Comparison of ENCODE assay signal across 22 cellular contexts in the genomic region with DNA sequence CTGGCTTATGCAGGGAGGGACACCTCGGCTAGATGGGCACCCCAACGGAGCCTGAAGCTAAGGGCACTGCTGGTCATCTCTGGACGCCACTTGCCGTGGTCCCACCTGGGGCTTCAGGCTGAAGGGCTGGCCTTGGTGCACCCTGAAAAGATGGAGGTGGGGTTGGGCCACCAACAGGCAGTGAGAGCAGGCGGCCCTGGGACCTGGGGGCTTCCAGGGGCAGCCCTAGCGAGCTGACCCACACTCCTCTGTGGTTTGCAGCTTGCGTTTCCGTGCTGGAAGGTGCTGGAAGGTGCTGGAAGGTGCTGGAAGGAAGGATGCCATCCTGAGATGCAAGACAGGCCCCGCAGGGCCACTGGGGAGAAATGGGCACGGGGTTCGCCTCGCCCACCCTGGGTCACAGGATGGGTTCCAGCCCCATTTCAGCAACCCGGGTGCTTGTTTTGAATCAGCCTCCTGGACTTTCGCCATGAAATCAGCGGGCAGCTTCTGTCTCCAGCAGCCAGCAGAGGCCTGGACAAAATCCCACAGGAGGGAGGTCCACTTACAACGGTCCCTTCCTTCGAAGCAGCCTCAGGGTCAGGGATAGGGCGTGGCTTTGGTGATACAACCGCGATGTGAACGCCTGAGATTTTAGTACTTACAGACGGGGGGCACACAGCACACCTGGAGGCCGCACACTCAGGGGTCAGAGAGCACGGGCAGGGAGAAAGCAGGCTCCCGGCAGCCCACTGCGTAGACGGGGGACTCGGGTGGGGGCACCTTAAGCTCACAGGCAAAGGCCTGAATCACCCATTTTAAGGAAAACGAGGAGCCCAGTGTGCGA.
"Had no signal": no experiment of that assay in that cellular context is flagged by ENCODE, and none has a peak within 500 bp of the region (broad histone marks: within the 10 kb centered on the region; RNA-seq: fewer than 3 reads in every experiment).

No MANE protein-coding gene starts in this region.

- DNase-seq: activated CD4-positive, alpha-beta T cell treated with anti-CD3 and anti-CD28 coated beads, Interleukin-2, amount 50 U/mL, for 4 hours; activated effector memory CD4-positive, alpha-beta T cell treated with Interleukin-2 at 50 U/mL for 16 hours; activated naive CD4-positive, alpha-beta T cell treated with anti-CD3 and anti-CD28 coated beads, Interleukin-2, amount 10 ng/mL, durations not matched to agents 7 days and 5 days; activated naive CD8-positive, alpha-beta T cell treated with anti-CD3 and anti-CD28 coated beads, Interleukin-2, amount 50 U/mL, for 24 hours; activated T-cell treated with anti-CD3 and anti-CD28 coated beads, Interleukin-2, amount 50 U/mL, for 1 hour; anterior cingulate cortex; cerebellar nuclear complex; effector memory CD4-positive, alpha-beta T cell; esophagus squamous epithelium; heart right ventricle; immature natural killer cell; mucosa of descending colon; naive B cell; stimulated activated CD4-positive, alpha-beta T cell treated with anti-CD3 and anti-CD28 coated beads, Interleukin-4, amount 100 ng/mL, for 24 hours had no signal

- H3K9ac ChIP-seq: neural progenitor cell had no signal

- H3K9me3 ChIP-seq: esophagus squamous epithelium, heart right ventricle, mucosa of descending colon, pancreas had no signal

- H3K4me2 ChIP-seq: neural progenitor cell, smooth muscle cell had no signal

- H3K4me1 ChIP-seq: esophagus squamous epithelium, heart right ventricle, neural progenitor cell, pancreas had no signal

- H3K4me1 Mint-ChIP-seq: activated naive CD4-positive, alpha-beta T cell treated with anti-CD3 and anti-CD28 coated beads, Interleukin-2, amount 10 ng/mL, durations not matched to agents 7 days and 5 days; activated naive CD8-positive, alpha-beta T cell treated with anti-CD3 and anti-CD28 coated beads, Interleukin-2, amount 50 U/mL, for 24 hours; immature natural killer cell; naive B cell; stimulated activated effector memory CD8-positive, alpha-beta T cell treated with anti-CD3 and anti-CD28 coated beads, Interleukin-12 subunit alpha, Interleukin-12 subunit beta, amount 100 ng/mL, for 72 hours had no signal

- ATAC-seq: activated naive CD8-positive, alpha-beta T cell treated with anti-CD3 and anti-CD28 coated beads, Interleukin-2, amount 50 U/mL, for 24 hours; heart right ventricle; mucosa of descending colon; pancreas; sciatic nerve; stimulated activated effector memory CD8-positive, alpha-beta T cell treated with anti-CD3 and anti-CD28 coated beads, Interleukin-12 subunit alpha, Interleukin-12 subunit beta, amount 100 ng/mL, for 72 hours had no signal

- H3K4me3 ChIP-seq: esophagus squamous epithelium, heart right ventricle, mucosa of descending colon, neural progenitor cell, pancreas, SK-N-MC, smooth muscle cell had no signal

- H3K9me3 Mint-ChIP-seq: activated naive CD4-positive, alpha-beta T cell treated with anti-CD3 and anti-CD28 coated beads, Interleukin-2, amount 10 ng/mL, durations not matched to agents 7 days and 5 days; activated naive CD8-positive, alpha-beta T cell treated with anti-CD3 and anti-CD28 coated beads, Interleukin-2, amount 50 U/mL, for 24 hours; dendritic cell treated with granulocyte-macrophage colony-stimulating factor and Interleukin-4, amounts not matched to agents 40 ng/mL and 50 ng/mL, for 4 days; immature natural killer cell; stimulated activated effector memory CD8-positive, alpha-beta T cell treated with anti-CD3 and anti-CD28 coated beads, Interleukin-12 subunit alpha, Interleukin-12 subunit beta, amount 100 ng/mL, for 72 hours had no signal

- H3K36me3 Mint-ChIP-seq: activated naive CD4-positive, alpha-beta T cell treated with anti-CD3 and anti-CD28 coated beads, Interleukin-2, amount 10 ng/mL, durations not matched to agents 7 days and 5 days; brain; immature natural killer cell; naive B cell; neural progenitor cell; stimulated activated effector memory CD8-positive, alpha-beta T cell treated with anti-CD3 and anti-CD28 coated beads, Interleukin-12 subunit alpha, Interleukin-12 subunit beta, amount 100 ng/mL, for 72 hours had no signal

- H3K4me3 Mint-ChIP-seq: activated naive CD4-positive, alpha-beta T cell treated with anti-CD3 and anti-CD28 coated beads, Interleukin-2, amount 10 ng/mL, durations not matched to agents 7 days and 5 days; activated naive CD8-positive, alpha-beta T cell treated with anti-CD3 and anti-CD28 coated beads, Interleukin-2, amount 50 U/mL, for 24 hours; brain; dendritic cell treated with granulocyte-macrophage colony-stimulating factor and Interleukin-4, amounts not matched to agents 40 ng/mL and 50 ng/mL, for 4 days; immature natural killer cell; naive B cell; neural progenitor cell; stimulated activated effector memory CD8-positive, alpha-beta T cell treated with anti-CD3 and anti-CD28 coated beads, Interleukin-12 subunit alpha, Interleukin-12 subunit beta, amount 100 ng/mL, for 72 hours had no signal

- H3K27ac ChIP-seq: esophagus squamous epithelium, heart right ventricle, neural progenitor cell, pancreas, SK-N-MC had no signal

- H3K36me3 ChIP-seq: esophagus squamous epithelium, heart right ventricle, neural progenitor cell, pancreas had no signal

- H3K27me3 ChIP-seq: neural progenitor cell, pancreas had no signal
